In genomic region chr6:113669641-113670040, GRCh38 we compare ENCODE assay signal across 2 cellular contexts.
TF ChIP-seq lines count a peak whose summit lies in the region.

No MANE protein-coding gene starts in this region.

TF ChIP-seq in GM23338, 12 proteins besides CTCF, POLR2A, EP300 and RAD21 (continued from another document):
- TF ChIP-seq ZNF114 (CRISPR knock-in tag; IDR thresholded peaks at IDR 0.05) (no peak), ETS1 (IDR thresholded peaks at IDR 0.05) (no peak), NANOG (IDR thresholded peaks at IDR 0.05; ENCODE audit: borderline replicate concordance) (no peak), STAT1 (IDR thresholded peaks at IDR 0.05; ENCODE audit: unreplicated experiment) (no peak), POLR2AphosphoS5 (IDR thresholded peaks at IDR 0.05; ENCODE audit: low read depth) (no peak), JUNB (IDR thresholded peaks at IDR 0.05; ENCODE audit: unreplicated experiment) (no peak), EZH2phosphoT487 (IDR thresholded peaks at IDR 0.05; ENCODE audit: unreplicated experiment) (no peak), REST (IDR thresholded peaks at IDR 0.05; ENCODE audit: unreplicated experiment) (no peak), CREB1 (CRISPR knock-in tag; IDR thresholded peaks at IDR 0.05; ENCODE audit: low read depth) (no peak), ZNF331 (CRISPR knock-in tag; IDR thresholded peaks at IDR 0.05; ENCODE audit: low read depth) (no peak), ZNF462 (CRISPR knock-in tag; IDR thresholded peaks at IDR 0.05) (no peak)
TF ChIP-seq in GM23338: peak in this region for 0.

TF ChIP-seq in H1, 55 proteins besides CTCF, POLR2A, EP300 and RAD21:
- TF ChIP-seq ATF3 (IDR thresholded peaks at IDR 0.05; ENCODE audit: insufficient read depth, low read depth, low read length), result no peak
- no peak for TF ChIP-seq RXRA (IDR thresholded peaks at IDR 0.05; ENCODE audit: insufficient read depth, low read depth, low read length)
- no peak for TF ChIP-seq YY1 (IDR thresholded peaks at IDR 0.05; ENCODE audit: low read depth, low read length)
- TF ChIP-seq SIX5 (IDR thresholded peaks at IDR 0.05; ENCODE audit: low read depth, low read length), result no peak
- no peak for TF ChIP-seq BACH1 (IDR thresholded peaks at IDR 0.05; ENCODE audit: low read length)
- TF ChIP-seq SP1 (IDR thresholded peaks at IDR 0.05; ENCODE audit: low read depth, low read length), result no peak
- TF ChIP-seq TEAD4 (IDR thresholded peaks at IDR 0.05; ENCODE audit: low read depth, low read length), result no peak
- no peak for TF ChIP-seq TBP (IDR thresholded peaks at IDR 0.05; ENCODE audit: low read depth, low read length)
- TF ChIP-seq CHD2 (IDR thresholded peaks at IDR 0.05; ENCODE audit: low read length), result no peak
- no peak for TF ChIP-seq SAP30 (IDR thresholded peaks at IDR 0.05; ENCODE audit: insufficient read depth, insufficient replicate concordance, low read length)
- TF ChIP-seq BCL11A (IDR thresholded peaks at IDR 0.05; ENCODE audit: low read depth in 2 of 2, low read length in 2 of 2), result no peak
